8 cellular contexts compared by ENCODE assay signal in genomic region chr6:134063966-134064445, GRCh38. TPM values are rescaled to one million over a fixed set of nuclear protein-coding genes. Genes with fewer than 3 reads are reported as not detected.
DNase-seq lines count a peak whose midpoint lies in the region; ATAC-seq, FAIRE-seq and TF ChIP-seq lines count a peak whose summit lies in the region.

No MANE protein-coding gene starts in this region.

- H3K36me3 Mint-ChIP-seq in GM23338 (ENCODE audit: low read depth) = no peaks in the 10 kb centered on the region

- intact Hi-C loops in pancreas (cut with DNase I) = loop anchor here in 1 of 3 donors (10.0 kb wide), 1 partner anchor 89 kb away; no protein-coding TSS in a partner anchor
- intact Hi-C loops in aorta (cut with DNase I) = loop anchor here (1.0 to 10.0 kb wide), 3 partner anchors 91 to 499 kb away; no protein-coding TSS in a partner anchor

- peak overlapping the region; percentile 70; the same call in 1 of the 2 replicates for H3K27ac Mint-ChIP-seq in GM23338

- H3K4me1 ChIP-seq in GM23338 (ENCODE audit: insufficient read depth) = peaks cover 14% of the 10 kb centered on the region
- H3K4me1 ChIP-seq in pancreas = peaks cover 1 to 2% (median 2%) of the 10 kb centered on the region in 3 donors
- peaks cover 0 to 15% of the 10 kb centered on the region in 2 donors for H3K4me1 ChIP-seq in aorta (ENCODE audit: control insufficient read depth in 1 of 2, insufficient read depth in 2 of 2, low read length in 2 of 2)

- peaks cover 3% of the 10 kb centered on the region for H3K27me3 Mint-ChIP-seq in GM23338 (ENCODE audit: insufficient read depth, low read depth, poor library complexity)

- no peaks in the 10 kb centered on the region for H3K36me3 ChIP-seq in GM23338 (ENCODE audit: insufficient read depth)
- H3K36me3 ChIP-seq in pancreas = no peaks in the 10 kb centered on the region
- H3K36me3 ChIP-seq in aorta (ENCODE audit: control insufficient read depth in 1 of 2, insufficient read depth in 2 of 2, low read length in 1 of 2) = no peaks in the 10 kb centered on the region

- H3K27me3 ChIP-seq in GM23338 (ENCODE audit: insufficient read depth) = no peaks in the 10 kb centered on the region
- H3K27me3 ChIP-seq in pancreas = no peaks in the 10 kb centered on the region
- H3K27me3 ChIP-seq in aorta (ENCODE audit: control insufficient read depth in 1 of 2, insufficient read depth in 2 of 2, low read length in 1 of 2) = no peaks in the 10 kb centered on the region

- H3K9me3 Mint-ChIP-seq in GM23338 = no peaks in the 10 kb centered on the region

- H3K4me2 ChIP-seq in GM23338 = peak overlapping the region; percentile 10

- H3K27ac ChIP-seq in GM23338 (ENCODE audit: low read depth) (no peak overlapping the region), pancreas (no peak overlapping the region), aorta (ENCODE audit: low read depth in 1 of 2, low read length in 2 of 2) (no peak overlapping the region)

- TF ChIP-seq CTCF in GM23338 (conservative IDR thresholded peaks at IDR 0.05; ENCODE audit: low read depth in 2 of 2) = peak; percentile 90 to 97
- TF ChIP-seq CTCF in pancreas (IDR thresholded peaks at IDR 0.05) = peak; percentile 46 to 77 (median 70)

- H3K4me1 Mint-ChIP-seq in GM23338 = peaks cover 38% of the 10 kb centered on the region

- no peaks in the 10 kb centered on the region for H4K20me1 ChIP-seq in GM23338 (replicated peaks; ENCODE audit: insufficient read depth)

- no peak overlapping the region for H3K4me3 ChIP-seq in GM23338
- no peak overlapping the region for H3K4me3 ChIP-seq in pancreas
- H3K4me3 ChIP-seq in aorta (ENCODE audit: low read length in 2 of 2) = no peak overlapping the region

- FAIRE-seq in pancreas (lab: Jason Lieb, UNC) = peak; percentile 56

- peak overlapping the region; percentile 85; the same call in 1 of the 2 replicates for H2AFZ ChIP-seq in GM23338

- 0 out of 2 replicates have a peak, but pooled peaks cover 3% of the 10 kb centered on the region for H3F3A ChIP-seq in GM23338 (replicated peaks; ENCODE audit: low read depth)

- DNase-seq in GM03348 (ENCODE audit: low spot score) = peak; percentile 86
- DNase-seq in GM23338 (ENCODE audit: low spot score) = peak; percentile 79
- DNase-seq in LoVo (ENCODE audit: low spot score) = peak; percentile 61
- peak; percentile 70 for DNase-seq in RPMI8226
- DNase-seq in activated T-helper 9 cell treated with anti-CD3 and anti-CD28 coated beads, Interleukin-2, amount 50 U/mL, for 16 hours (ENCODE audit: low read depth) = peak; percentile 13
- DNase-seq in foreskin melanocyte = peak; percentile 64
- peak in 4 of 6 donors; percentile 28 to 69 (median 46) for DNase-seq in pancreas
- peak in 1 of 2 donors; percentile 62 for DNase-seq in aorta

- H3K9me3 ChIP-seq in pancreas (no peaks in the 10 kb centered on the region), aorta (ENCODE audit: control insufficient read depth, low read length) (no peaks in the 10 kb centered on the region)

- no peak overlapping the region for H3K4me3 Mint-ChIP-seq in GM23338

- ATAC-seq in GM23338 = peak; percentile 87
- peak; percentile 81 to 95 (median 94) for ATAC-seq in pancreas
- peak; percentile 88 for ATAC-seq in aorta (ENCODE audit: low FRiP score)

- no peaks in the 10 kb centered on the region for H3K9me2 ChIP-seq in GM23338 (ENCODE audit: insufficient read depth)

- H3K79me2 ChIP-seq in GM23338 (replicated peaks; ENCODE audit: insufficient read depth) = no peaks in the 10 kb centered on the region

- WGBS in pancreas, 2 donors = 10 to 11% methylated on average over 7 of the region's 7 CpGs
- 25 to 29% methylated on average over 7 of the region's 7 CpGs for WGBS in aorta, 2 donors

TF ChIP-seq in GM23338, 12 proteins besides CTCF, POLR2A, EP300 and RAD21 (continues in another document):
- no peak for TF ChIP-seq STAT1 (IDR thresholded peaks at IDR 0.05; ENCODE audit: unreplicated experiment)
- no peak for TF ChIP-seq EZH2 (IDR thresholded peaks at IDR 0.05; ENCODE audit: low read depth, unreplicated experiment)
- no peak for TF ChIP-seq ETS1 (IDR thresholded peaks at IDR 0.05)
- no peak for TF ChIP-seq ZNF462 (CRISPR knock-in tag; IDR thresholded peaks at IDR 0.05)
- TF ChIP-seq CREB1 (CRISPR knock-in tag; IDR thresholded peaks at IDR 0.05; ENCODE audit: low read depth) = no peak
- TF ChIP-seq JUNB (IDR thresholded peaks at IDR 0.05; ENCODE audit: unreplicated experiment) = no peak
- no peak for TF ChIP-seq EZH2phosphoT487 (IDR thresholded peaks at IDR 0.05; ENCODE audit: unreplicated experiment)

RNA-seq across cellular contexts. Expression of gene SLC2A12, which starts 11.6 kb away (rescaled TPM):
- 4.8 and 4.9 TPM in 2 replicates for total RNA-seq in GM23338 (2014; rRNA removed; shearing (Covaris generic))
- polyA plus RNA-seq in GM23338 (2016; fragmentation: Nextera tagmentation; extraction: Ambion mirVana) = 2.8 and 2.9 TPM in 2 replicates
- total RNA-seq in pancreas = 1 to 10 TPM in 1 of 6 donors, under 1 TPM in 5; 0.19 to 1.7 (median 0.69) TPM
- 1 to 10 TPM in 1 of 2 donors, under 1 TPM in 1; 0.27 to 1.3 TPM for polyA plus RNA-seq in pancreas
- 1 to 10 TPM; 3.0 to 5.0 TPM for total RNA-seq in aorta
- 1 to 10 TPM; 1.8 to 3.2 TPM for polyA plus RNA-seq in aorta
